Comparison of ENCODE assay signal across 9 cellular contexts in the genomic region with DNA sequence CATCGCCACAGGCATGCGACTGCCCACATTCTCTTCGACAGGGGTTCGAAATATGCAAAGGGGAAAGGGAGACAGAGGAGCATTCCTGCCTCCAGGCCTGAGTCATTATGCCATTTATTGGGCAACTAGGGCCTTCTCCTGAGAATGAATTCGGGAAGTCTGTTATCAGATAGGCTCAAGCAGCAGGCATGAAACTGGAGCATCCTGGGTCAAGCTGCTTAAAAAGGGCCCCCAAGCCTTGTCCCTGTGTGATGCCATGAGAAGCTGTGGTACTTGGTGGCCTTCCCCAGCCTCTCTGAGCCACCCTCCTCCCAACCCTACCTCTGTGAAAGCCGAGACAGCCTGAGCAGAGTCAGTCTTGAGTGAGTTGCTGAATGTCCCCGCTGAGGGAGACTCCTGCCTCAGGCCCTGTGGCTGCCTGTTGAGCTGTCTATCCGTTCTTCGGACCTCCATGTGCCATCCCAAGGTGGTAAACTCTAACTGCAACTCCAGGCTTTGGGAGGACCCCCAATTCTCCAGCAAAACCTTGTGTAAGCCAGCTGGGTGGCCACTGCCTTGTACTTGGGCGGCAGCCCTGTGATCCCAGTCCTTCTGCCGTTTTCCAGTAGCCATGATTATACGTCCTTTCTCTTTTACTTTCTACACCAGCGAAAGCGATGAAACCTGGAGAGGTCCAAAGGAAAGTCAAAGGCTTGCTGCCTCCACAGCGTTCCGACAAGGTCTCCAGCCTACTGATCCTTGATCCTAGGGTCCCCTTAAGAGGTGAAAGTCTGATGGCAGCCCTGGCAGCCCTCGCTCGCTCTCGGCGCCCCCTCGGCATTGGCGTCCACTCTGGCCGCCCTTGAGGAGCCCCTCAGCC. TPM values are rescaled to one million over a fixed set of nuclear protein-coding genes. Genes with fewer than 3 reads are reported as not detected.
DNase-seq lines count a peak whose midpoint lies in the region; ATAC-seq lines count a peak whose summit lies in the region.
"Had no signal": no experiment of that assay in that cellular context is flagged by ENCODE, and none has a peak within 500 bp of the region (broad histone marks: within the 10 kb centered on the region; RNA-seq: fewer than 3 reads in every experiment).

No MANE protein-coding gene starts in this region.

- H3K9me3 Mint-ChIP-seq in effector memory CD8-positive, alpha-beta T cell: no peaks in the 10 kb centered on the region

- H3K27ac Mint-ChIP-seq in effector memory CD8-positive, alpha-beta T cell: peak overlapping the region; percentile 93 to 95

- DNase-seq in EL: peak; percentile 50
- DNase-seq in RKO (ENCODE audit: low spot score): peak; percentile 48
- no peak for DNase-seq in effector memory CD8-positive, alpha-beta T cell
- peak; percentile 81 for DNase-seq in posterior vena cava (ENCODE audit: low spot score)
- DNase-seq in NCI-H128 (lab: John Stamatoyannopoulos, UW; ENCODE audit: unreplicated experiment): no peak
- no peak for DNase-seq in HUDEP-2 (lab: John Stamatoyannopoulos, UW; ENCODE audit: unreplicated experiment in 76 of 76)
- DNase-seq in NCI-H82 (lab: John Stamatoyannopoulos, UW): no peak
- DNase-seq in NCI-H1436 (lab: John Stamatoyannopoulos, UW): no peak
- DNase-seq: NCI-H187 treated with DMSO at 0.1 percent for 48 hours had no signal

- H3K36me3 Mint-ChIP-seq in effector memory CD8-positive, alpha-beta T cell (ENCODE audit: insufficient read depth): peaks cover 11% of the 10 kb centered on the region

- no peak for ATAC-seq in effector memory CD8-positive, alpha-beta T cell (replicated peaks)

- intact Hi-C loops in posterior vena cava (cut with DNase I): no loop called here

- peaks cover 31% of the 10 kb centered on the region in 2 donors for H3K4me1 Mint-ChIP-seq in effector memory CD8-positive, alpha-beta T cell (ENCODE audit: low read depth in 2 of 2)

- peak overlapping the region in 1 of 2 donors; percentile 34 for H3K4me3 Mint-ChIP-seq in effector memory CD8-positive, alpha-beta T cell

- no peaks in the 10 kb centered on the region for H3K27me3 Mint-ChIP-seq in effector memory CD8-positive, alpha-beta T cell

RNA-seq across cellular contexts. Expression of a gene that starts 37.7 kb away (rescaled TPM):
- 10 to 100 TPM; 30.4 to 37.8 TPM for total RNA-seq in posterior vena cava

Comparison
In these comparisons a context has a peak if more than half of its experiments do, and no peak if none do; other contexts are left out.
1. DNase-seq: peak in EL (single experiment), RKO (single experiment) and posterior vena cava (single experiment); none in effector memory CD8-positive, alpha-beta T cell (0 of 3), NCI-H128 (single experiment), HUDEP-2 (0 of 76), NCI-H82 (single experiment) and NCI-H1436 (single experiment).